ENCODE assay signal across 8 cellular contexts in genomic region chr12:93025145-93026103, GRCh38.
DNase-seq lines count a peak whose midpoint lies in the region; ATAC-seq lines count a peak whose summit lies in the region.

No MANE protein-coding gene starts in this region.

- peak; percentile 53 for DNase-seq in Ammon's horn (ENCODE audit: low spot score)
- peak; percentile 29 for DNase-seq in HuH-7.5 (ENCODE audit: low spot score)
- DNase-seq in RPMI8226 = peak; percentile 12
- DNase-seq in germinal center (ENCODE audit: low spot score) = peak; percentile 33
- peak; percentile 4 for DNase-seq in stimulated activated naive B cell treated with anti-CD40 and anti-IgM and Interleukin-4, amounts not matched to agents 10 μg/mL and 1 μg/mL and 100 μg/mL, for 72 hours
- no peak for DNase-seq in cortex of kidney (lab: John Stamatoyannopoulos, UW)

- no peaks in the 10 kb centered on the region for H3K27me3 Mint-ChIP-seq in stimulated activated naive B cell treated with anti-CD40 and anti-IgM and Interleukin-4, amounts not matched to agents 10 μg/mL and 1 μg/mL and 100 μg/mL, for 72 hours

- no peak overlapping the region for H3K27ac Mint-ChIP-seq in stimulated activated naive B cell treated with anti-CD40 and anti-IgM and Interleukin-4, amounts not matched to agents 10 μg/mL and 1 μg/mL and 100 μg/mL, for 72 hours

- ATAC-seq in GM18520 (IDR thresholded peaks at IDR 0.05; ENCODE audit: unreplicated experiment) (peak; percentile 52), GM19397 (IDR thresholded peaks at IDR 0.05; ENCODE audit: unreplicated experiment) (no peak)
- ATAC-seq in stimulated activated naive B cell treated with anti-CD40 and anti-IgM and Interleukin-4, amounts not matched to agents 10 μg/mL and 1 μg/mL and 100 μg/mL, for 72 hours (replicated peaks) = peak; percentile 81 to 82

- H3K4me1 Mint-ChIP-seq in stimulated activated naive B cell treated with anti-CD40 and anti-IgM and Interleukin-4, amounts not matched to agents 10 μg/mL and 1 μg/mL and 100 μg/mL, for 72 hours = peaks cover 0 to 6% of the 10 kb centered on the region in 2 donors

- H3K4me3 Mint-ChIP-seq in stimulated activated naive B cell treated with anti-CD40 and anti-IgM and Interleukin-4, amounts not matched to agents 10 μg/mL and 1 μg/mL and 100 μg/mL, for 72 hours = no peak overlapping the region

- H3K36me3 Mint-ChIP-seq in stimulated activated naive B cell treated with anti-CD40 and anti-IgM and Interleukin-4, amounts not matched to agents 10 μg/mL and 1 μg/mL and 100 μg/mL, for 72 hours = no peaks in the 10 kb centered on the region

- no peaks in the 10 kb centered on the region for H3K9me3 Mint-ChIP-seq in stimulated activated naive B cell treated with anti-CD40 and anti-IgM and Interleukin-4, amounts not matched to agents 10 μg/mL and 1 μg/mL and 100 μg/mL, for 72 hours
